ENCODE assay signal across 1 cellular context in the genomic region with DNA sequence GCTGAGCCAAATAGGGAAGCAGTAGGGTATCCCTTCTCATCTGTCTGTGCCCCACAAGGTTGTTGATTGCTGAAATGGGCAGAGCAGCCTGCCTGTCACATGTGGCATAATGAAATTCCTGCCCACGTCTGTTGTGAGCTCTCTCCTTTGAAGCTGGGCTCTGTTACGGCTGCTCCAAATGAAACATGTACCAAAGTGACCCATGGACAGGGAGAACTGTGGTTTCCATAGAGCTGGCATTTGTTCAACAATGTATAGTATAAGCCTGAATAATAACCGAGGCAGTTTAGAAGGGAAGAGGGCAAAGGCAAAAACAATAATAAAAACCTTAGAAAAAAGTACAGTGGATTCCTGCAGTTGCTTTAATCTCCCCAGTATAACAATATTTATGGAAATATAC.
TF ChIP-seq lines count a peak whose summit lies in the region.

No MANE protein-coding gene starts in this region.

TF ChIP-seq in GM23338, 12 proteins besides CTCF, POLR2A, EP300 and RAD21 (continued from another document):
- TF ChIP-seq, protein P1, sequence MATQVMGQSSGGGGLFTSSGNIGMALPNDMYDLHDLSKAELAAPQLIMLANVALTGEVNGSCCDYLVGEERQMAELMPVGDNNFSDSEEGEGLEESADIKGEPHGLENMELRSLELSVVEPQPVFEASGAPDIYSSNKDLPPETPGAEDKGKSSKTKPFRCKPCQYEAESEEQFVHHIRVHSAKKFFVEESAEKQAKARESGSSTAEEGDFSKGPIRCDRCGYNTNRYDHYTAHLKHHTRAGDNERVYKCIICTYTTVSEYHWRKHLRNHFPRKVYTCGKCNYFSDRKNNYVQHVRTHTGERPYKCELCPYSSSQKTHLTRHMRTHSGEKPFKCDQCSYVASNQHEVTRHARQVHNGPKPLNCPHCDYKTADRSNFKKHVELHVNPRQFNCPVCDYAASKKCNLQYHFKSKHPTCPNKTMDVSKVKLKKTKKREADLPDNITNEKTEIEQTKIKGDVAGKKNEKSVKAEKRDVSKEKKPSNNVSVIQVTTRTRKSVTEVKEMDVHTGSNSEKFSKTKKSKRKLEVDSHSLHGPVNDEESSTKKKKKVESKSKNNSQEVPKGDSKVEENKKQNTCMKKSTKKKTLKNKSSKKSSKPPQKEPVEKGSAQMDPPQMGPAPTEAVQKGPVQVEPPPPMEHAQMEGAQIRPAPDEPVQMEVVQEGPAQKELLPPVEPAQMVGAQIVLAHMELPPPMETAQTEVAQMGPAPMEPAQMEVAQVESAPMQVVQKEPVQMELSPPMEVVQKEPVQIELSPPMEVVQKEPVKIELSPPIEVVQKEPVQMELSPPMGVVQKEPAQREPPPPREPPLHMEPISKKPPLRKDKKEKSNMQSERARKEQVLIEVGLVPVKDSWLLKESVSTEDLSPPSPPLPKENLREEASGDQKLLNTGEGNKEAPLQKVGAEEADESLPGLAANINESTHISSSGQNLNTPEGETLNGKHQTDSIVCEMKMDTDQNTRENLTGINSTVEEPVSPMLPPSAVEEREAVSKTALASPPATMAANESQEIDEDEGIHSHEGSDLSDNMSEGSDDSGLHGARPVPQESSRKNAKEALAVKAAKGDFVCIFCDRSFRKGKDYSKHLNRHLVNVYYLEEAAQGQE (IDR thresholded peaks at IDR 0.05; ENCODE audit: unreplicated experiment): no peak
- TF ChIP-seq JUNB (IDR thresholded peaks at IDR 0.05; ENCODE audit: unreplicated experiment) (no peak), NANOG (IDR thresholded peaks at IDR 0.05; ENCODE audit: borderline replicate concordance) (no peak)
